ENCODE assay signal across 17 cellular contexts in genomic region chrX:44382871-44383270, GRCh38. TPM values are rescaled to one million over a fixed set of nuclear protein-coding genes. Genes with fewer than 3 reads are reported as not detected.
A peak's percentile ranks its signal among the peaks of the same experiment; 100 is the strongest.
DNase-seq lines count a peak whose midpoint lies in the region; ATAC-seq, FAIRE-seq and TF ChIP-seq lines count a peak whose summit lies in the region.
"Had no signal": no experiment of that assay in that cellular context is flagged by ENCODE, and none has a peak within 500 bp of the region (broad histone marks: within the 10 kb centered on the region; RNA-seq: fewer than 3 reads in every experiment).

No MANE protein-coding gene starts in this region.

- TF ChIP-seq CTCF in AG04450 (IDR thresholded peaks at IDR 0.05; ENCODE audit: low read depth, low read length): no peak
- no peak for TF ChIP-seq CTCF in K562 (IDR thresholded peaks at IDR 0.05 in 2 of 3, conservative IDR thresholded peaks at IDR 0.05 in 1 of 3; ENCODE audit: insufficient read depth in 2 of 3, low read depth in 1 of 3, low read length in 3 of 3)
- TF ChIP-seq CTCF in foreskin fibroblast (IDR thresholded peaks at IDR 0.05; ENCODE audit: low read depth, low read length): no peak
- no peak for TF ChIP-seq CTCF in mucosa of descending colon (IDR thresholded peaks at IDR 0.05)
- no peak for TF ChIP-seq CTCF in esophagus muscularis mucosa (IDR thresholded peaks at IDR 0.05)

- H4K20me1 ChIP-seq in K562 (replicated peaks; ENCODE audit: control insufficient read depth, insufficient read depth, low read length): no peaks in the 10 kb centered on the region

- POLR2A ChIA-PET in AG04450 (lab: Yijun Ruan, JAX) (no interaction called here), K562 (lab: Yijun Ruan, JAX) (no interaction called here)

- in situ Hi-C loops in K562 (cut with MboI): no loop called here

- WGBS in K562 (ENCODE audit: insufficient coverage, low coverage, missing lambda C conversion rate): 11% methylated on average over 1 of the region's 1 CpG
- WGBS in esophagus muscularis mucosa: 37% methylated on average over 1 of the region's 1 CpG

- H3K9ac ChIP-seq in K562 (ENCODE audit: insufficient read depth in 1 of 2, low read depth in 2 of 2, low read length in 2 of 2): no peak overlapping the region
- H3K9ac ChIP-seq: GM23248 had no signal

- DNase-seq in AG04450 (ENCODE audit: low read depth, low spot score) (peak; percentile 11), HCEC 1CT (peak; percentile 3), K562 (ENCODE audit: extremely low read depth in 1 of 4, low spot score in 3 of 4) (no peak), foreskin fibroblast (peak; percentile 7 to 32), mucosa of descending colon (no peak), esophagus muscularis mucosa (ENCODE audit: extremely low spot score) (no peak)
- no peak for DNase-seq in activated CD4-positive, alpha-beta T cell treated with anti-CD3 and anti-CD28 coated beads for 1 hour
- DNase-seq: C1 segment of cervical spinal cord; CD4-positive, alpha-beta T cell; DMS79; GM23248 had no signal

- no peak overlapping the region for H3K4me3 ChIP-seq in AG04450 (ENCODE audit: low read depth, low read length)
- no peak overlapping the region for H3K4me3 ChIP-seq in K562
- H3K4me3 ChIP-seq in foreskin fibroblast (ENCODE audit: low read depth in 1 of 2, low read length in 2 of 2): no peak overlapping the region
- H3K4me3 ChIP-seq in mucosa of descending colon: no peak overlapping the region
- H3K4me3 ChIP-seq in esophagus muscularis mucosa: no peak overlapping the region
- H3K4me3 ChIP-seq: GM23248 had no signal

- no peaks in the 10 kb centered on the region for H3K9me1 ChIP-seq in K562 (ENCODE audit: control insufficient read depth, insufficient read depth, low read length)

- TF ChIP-seq RAD21 in K562 (CRISPR knock-in tag; conservative IDR thresholded peaks at IDR 0.05 in 1 of 2, IDR thresholded peaks at IDR 0.05 in 1 of 2): no peak

- no peaks in the 10 kb centered on the region for H3K27me3 ChIP-seq in AG04450 (ENCODE audit: control insufficient read depth, insufficient read depth, low read length)
- H3K27me3 ChIP-seq in K562 (ENCODE audit: control insufficient read depth in 2 of 2, insufficient read depth in 2 of 2, low read length in 2 of 2): no peaks in the 10 kb centered on the region
- no peaks in the 10 kb centered on the region for H3K27me3 ChIP-seq in esophagus muscularis mucosa

- no TSS peak for BruUV-seq in K562 (replicated peaks; lab: Mats Ljungman, UMichigan)

- TF ChIP-seq POLR2A in K562 (conservative IDR thresholded peaks at IDR 0.05): no peak
- no peak for TF ChIP-seq POLR2A in esophagus muscularis mucosa (IDR thresholded peaks at IDR 0.05; ENCODE audit: low read depth)

- H3K36me3 ChIP-seq in K562 (ENCODE audit: control insufficient read depth, insufficient read depth, low read length) (no peaks in the 10 kb centered on the region), mucosa of descending colon (ENCODE audit: low read depth) (no peaks in the 10 kb centered on the region), esophagus muscularis mucosa (no peaks in the 10 kb centered on the region)

- H2AFZ ChIP-seq in K562 (ENCODE audit: low read depth, low read length): peak overlapping the region; percentile 48
- H2AFZ ChIP-seq: GM23248 had no signal

- no peaks in the 10 kb centered on the region for H3K9me3 ChIP-seq in AG04450 (ENCODE audit: control insufficient read depth, insufficient read depth, low read length)
- H3K9me3 ChIP-seq in K562 (replicated peaks; ENCODE audit: control insufficient read depth, insufficient read depth, low read depth, low read length): no peaks in the 10 kb centered on the region
- H3K9me3 ChIP-seq in mucosa of descending colon: no peaks in the 10 kb centered on the region
- no peaks in the 10 kb centered on the region for H3K9me3 ChIP-seq in esophagus muscularis mucosa

- ATAC-seq in K562 (no peak), mucosa of descending colon (no peak)

- no peak overlapping the region for H3K4me2 ChIP-seq in K562 (ENCODE audit: insufficient read depth, low read length)

- no peaks in the 10 kb centered on the region for H3K4me1 ChIP-seq in K562 (replicated peaks in 1 of 2; ENCODE audit: control insufficient read depth in 2 of 2, insufficient read depth in 2 of 2, low read length in 2 of 2)
- H3K4me1 ChIP-seq in mucosa of descending colon (ENCODE audit: low read depth): no peaks in the 10 kb centered on the region
- no peaks in the 10 kb centered on the region for H3K4me1 ChIP-seq in esophagus muscularis mucosa

- H3K27ac ChIP-seq in AG04450 (ENCODE audit: low read depth, low read length) (no peak overlapping the region), K562 (ENCODE audit: extremely low read depth, low read depth, low read length) (no peak overlapping the region), esophagus muscularis mucosa (replicated peaks in 1 of 4) (no peak overlapping the region)
- H3K27ac ChIP-seq: 22Rv1, GM23248 had no signal

- intact Hi-C loops in K562 (cut with micrococcal nuclease): no loop called here
- intact Hi-C loops in mucosa of descending colon (cut with DNase I, micrococcal nuclease): no loop called here
- intact Hi-C loops in esophagus muscularis mucosa (cut with DNase I): no loop called here

- TF ChIP-seq EP300 in K562 (IDR thresholded peaks at IDR 0.05; ENCODE audit: low read length): no peak
- TF ChIP-seq EP300 in esophagus muscularis mucosa (IDR thresholded peaks at IDR 0.05): no peak

- H3K79me2 ChIP-seq in K562 (ENCODE audit: control insufficient read depth, insufficient read depth, low read length): no peaks in the 10 kb centered on the region

- CTCF ChIA-PET in AG04450 (lab: Charles Lee): no interaction called here
- CTCF ChIA-PET in K562 (lab: Yijun Ruan, JAX; ENCODE audit: low intra/inter-chr PET ratio): no interaction called here

- no peak for FAIRE-seq in K562 (lab: Jason Lieb, UNC)
- FAIRE-seq: G401.6, GM12891, GM19239, H54 had no signal

TF ChIP-seq in K562, 482 proteins besides CTCF, POLR2A, EP300 and RAD21 (continues in another document):
- no peak for TF ChIP-seq CREB1 (IDR thresholded peaks at IDR 0.05)
- TF ChIP-seq CREB1 (CRISPR knock-in tag; IDR thresholded peaks at IDR 0.05): no peak
- TF ChIP-seq ZSCAN29 (IDR thresholded peaks at IDR 0.05): no peak
- no peak for TF ChIP-seq GABPA (tag; conservative IDR thresholded peaks at IDR 0.05; ENCODE audit: low read depth)
- TF ChIP-seq E2F3 (CRISPR knock-in tag; IDR thresholded peaks at IDR 0.05): no peak
- no peak for TF ChIP-seq ELF4 (CRISPR knock-in tag; IDR thresholded peaks at IDR 0.05)
- no peak for TF ChIP-seq TOE1 (IDR thresholded peaks at IDR 0.05; ENCODE audit: borderline replicate concordance)
- TF ChIP-seq TOE1 (CRISPR knock-in tag; IDR thresholded peaks at IDR 0.05; ENCODE audit: borderline replicate concordance, low read depth): no peak
- TF ChIP-seq MBD1 (CRISPR knock-in tag; IDR thresholded peaks at IDR 0.05): no peak
- no peak for TF ChIP-seq FOXA3 (CRISPR knock-in tag; conservative IDR thresholded peaks at IDR 0.05 in 1 of 2, IDR thresholded peaks at IDR 0.05 in 1 of 2)
- TF ChIP-seq NR1H2 (CRISPR knock-in tag; IDR thresholded peaks at IDR 0.05): no peak
- no peak for TF ChIP-seq ZNF311 (CRISPR knock-in tag; IDR thresholded peaks at IDR 0.05)
- TF ChIP-seq, protein P1, sequence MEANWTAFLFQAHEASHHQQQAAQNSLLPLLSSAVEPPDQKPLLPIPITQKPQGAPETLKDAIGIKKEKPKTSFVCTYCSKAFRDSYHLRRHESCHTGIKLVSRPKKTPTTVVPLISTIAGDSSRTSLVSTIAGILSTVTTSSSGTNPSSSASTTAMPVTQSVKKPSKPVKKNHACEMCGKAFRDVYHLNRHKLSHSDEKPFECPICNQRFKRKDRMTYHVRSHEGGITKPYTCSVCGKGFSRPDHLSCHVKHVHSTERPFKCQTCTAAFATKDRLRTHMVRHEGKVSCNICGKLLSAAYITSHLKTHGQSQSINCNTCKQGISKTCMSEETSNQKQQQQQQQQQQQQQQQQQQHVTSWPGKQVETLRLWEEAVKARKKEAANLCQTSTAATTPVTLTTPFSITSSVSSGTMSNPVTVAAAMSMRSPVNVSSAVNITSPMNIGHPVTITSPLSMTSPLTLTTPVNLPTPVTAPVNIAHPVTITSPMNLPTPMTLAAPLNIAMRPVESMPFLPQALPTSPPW (CRISPR knock-in tag; IDR thresholded peaks at IDR 0.05): no peak

RNA-seq across cellular contexts. Expression of gene EFHC2, which starts 39.4 kb away (rescaled TPM):
- polyA plus RNA-seq in AG04450 (2011; rRNA removed): 0.40 and 0.42 TPM in 2 replicates
- polyA minus RNA-seq in AG04450 (2011; rRNA and poly(A)+ RNA removed): 0.18 and 0.26 TPM in 2 replicates
- 2.8 and 3.7 TPM in 2 replicates for total RNA-seq in K562 (2011; cell fraction: chromatin; rRNA removed; ENCODE audit: low replicate concordance)
- total RNA-seq in K562 (2011; cell fraction: nucleolus; rRNA removed): 1.7 and 2.0 TPM in 2 replicates
- 1.1 and 1.2 TPM in 2 replicates for total RNA-seq in K562 (2011; cell fraction: nucleoplasm; rRNA removed)
- 1.0 and 1.3 TPM in 2 replicates for total RNA-seq in K562 (2014; rRNA removed)
- 3.0 and 3.1 TPM in 2 replicates for total RNA-seq in K562 (2014; rRNA removed; fragmentation: Illumina TruSeq; extraction: Trizol)
- 3.9 and 4.1 TPM in 2 replicates for total RNA-seq in K562 (2015; rRNA removed; fragmentation: Illumina TruSeq; extraction: Trizol)
- 2.0 and 2.6 TPM in 2 replicates for total RNA-seq in K562 (2021)
- polyA plus RNA-seq in K562 (2011; rRNA removed): 8.1 and 10.4 TPM in 2 replicates
- polyA plus RNA-seq in K562 (2011; cell fraction: cytosol; rRNA removed): 1.0 and 4.2 TPM in 2 replicates
- polyA plus RNA-seq in K562 (2011; cell fraction: nucleus; rRNA removed): 4.8 and 12.6 TPM in 2 replicates
- polyA plus RNA-seq in K562 (2012): 3.1 and 3.2 TPM in 2 replicates
- polyA plus RNA-seq in K562 (2014; fragmentation: Illumina TruSeq; extraction: Trizol): 2.6 and 3.1 TPM in 2 replicates
- polyA plus RNA-seq in K562 (2014; fragmentation: Nextera tagmentation; extraction: Ambion mirVana): 1 to 10 TPM; 2.4 to 3.0 TPM
- polyA plus RNA-seq in K562 (2014; rRNA removed): 1.7 TPM in 2 replicates
- 5.8 and 11.0 TPM in 2 replicates for polyA minus RNA-seq in K562 (2011; rRNA and poly(A)+ RNA removed)
- 1.5 and 2.2 TPM in 2 replicates for polyA minus RNA-seq in K562 (2011; cell fraction: cytosol; rRNA and poly(A)+ RNA removed)
- polyA minus RNA-seq in K562 (2011; cell fraction: nucleus; rRNA and poly(A)+ RNA removed): 3.6 and 11.2 TPM in 2 replicates
- total RNA-seq in mucosa of descending colon: 1 to 10 TPM in 2 of 3 donors, under 1 TPM in 1; 0.78 to 3.0 (median 1.9) TPM
- total RNA-seq in esophagus muscularis mucosa: 1 to 10 TPM; 2.6 to 4.6 (median 3.1) TPM
- total RNA-seq: GM23248, HT1080 had no signal

Comparison
In these comparisons a context has a peak if more than half of its experiments do, and no peak if none do; other contexts are left out.
1. DNase-seq: peak in AG04450 (single experiment), HCEC 1CT (single experiment) and foreskin fibroblast (2 of 2); none in K562 (0 of 4), activated CD4-positive, alpha-beta T cell treated with anti-CD3 and anti-CD28 coated beads for 1 hour (single experiment), mucosa of descending colon (0 of 3) and esophagus muscularis mucosa (single experiment).